In genomic region chr5:95432779-95433178, GRCh38 we compare ENCODE assay signal across 28 cellular contexts. TPM values are rescaled to one million over a fixed set of nuclear protein-coding genes. Genes with fewer than 3 reads are reported as not detected.
"Had no signal": no experiment of that assay in that cellular context is flagged by ENCODE, and none has a peak within 500 bp of the region (broad histone marks: within the 10 kb centered on the region; RNA-seq: fewer than 3 reads in every experiment).

No MANE protein-coding gene starts in this region.

- H3K4me3 ChIP-seq: colonic mucosa, esophagus squamous epithelium, gastrocnemius medialis, heart left ventricle, left lung, lung had no signal

- H3K9me3 ChIP-seq: colonic mucosa, esophagus squamous epithelium, gastrocnemius medialis had no signal

- ATAC-seq: effector memory CD8-positive, alpha-beta T cell; esophagus mucosa; gastrocnemius medialis; heart left ventricle; left cardiac atrium; left lung; left ventricle myocardium superior; naive thymus-derived CD4-positive, alpha-beta T cell had no signal

- FAIRE-seq: endometrium, islet of Langerhans, keratinocyte had no signal

- H3K36me3 ChIP-seq: colonic mucosa, esophagus squamous epithelium, gastrocnemius medialis, heart left ventricle, left lung had no signal

- H3K4me1 ChIP-seq: colonic mucosa, esophagus squamous epithelium, gastrocnemius medialis, heart left ventricle, left lung had no signal

- DNase-seq: colonic mucosa; cortex of kidney; effector CD8-positive, alpha-beta T cell; effector memory CD8-positive, alpha-beta T cell; endodermal cell; erythroblast; esophagus squamous epithelium; foreskin fibroblast; foreskin melanocyte; gastrocnemius medialis; heart left ventricle; hippocampal formation; left cardiac atrium; left lung; left ventricle myocardium superior; mammary epithelial cell; mesendoderm; midbrain; naive thymus-derived CD4-positive, alpha-beta T cell had no signal

- H3K27me3 ChIP-seq: colonic mucosa, esophagus squamous epithelium, gastrocnemius medialis, heart left ventricle, left lung had no signal

- H3K27ac ChIP-seq: colonic mucosa, epithelial cell of prostate, esophagus squamous epithelium, gastrocnemius medialis, heart left ventricle, left lung had no signal

RNA-seq across cellular contexts. Expression of gene FAM81B, which starts 41.6 kb away (rescaled TPM):
- total RNA-seq: colonic mucosa; dermis microvascular lymphatic vessel endothelial cell; endodermal cell; esophagus mucosa; esophagus squamous epithelium; gastrocnemius medialis; lower leg skin; mammary epithelial cell; mucosa of gallbladder; naive thymus-derived CD4-positive, alpha-beta T cell had no signal
- polyA plus RNA-seq: keratinocyte; mammary epithelial cell; naive thymus-derived CD4-positive, alpha-beta T cell had no signal
